In genomic region chr18:74495581-74496507, GRCh38 we compare ENCODE assay signal across 8 cellular contexts. TPM values are rescaled to one million over a fixed set of nuclear protein-coding genes. Genes with fewer than 3 reads are reported as not detected.
A peak's percentile ranks its signal among the peaks of the same experiment; 100 is the strongest.
DNase-seq lines count a peak whose midpoint lies in the region; ATAC-seq, FAIRE-seq and TF ChIP-seq lines count a peak whose summit lies in the region.

Gene CNDP2 (plus strand): TSS chr18:74496363. CDS start chr18:74499974, 3,611 bp downstream.

- H3K27me3 Mint-ChIP-seq in activated naive CD8-positive, alpha-beta T cell treated with anti-CD3 and anti-CD28 coated beads, Interleukin-2, amount 50 U/mL, for 24 hours, result peaks cover 2% of the 10 kb centered on the region

- no peaks in the 10 kb centered on the region for H3K36me3 ChIP-seq in pancreas
- peaks cover 0 to 6% (median 2%) of the 10 kb centered on the region in 3 donors for H3K36me3 ChIP-seq in tibial artery

- ATAC-seq in HG02763 (IDR thresholded peaks at IDR 0.05; ENCODE audit: unreplicated experiment) (peak; percentile 75), Right ventricle myocardium inferior (peak; percentile 98), pancreas (peak; percentile 88 to 93 (median 92))
- ATAC-seq in activated naive CD8-positive, alpha-beta T cell treated with anti-CD3 and anti-CD28 coated beads, Interleukin-2, amount 50 U/mL, for 24 hours, result peak; percentile 72

- H3K27ac ChIP-seq in pancreas (peak within 1 kb of the TSS; percentile 89 to 95 (median 92)), tibial artery (peak within 1 kb of the TSS; percentile 81 to 92)

- H3K27me3 ChIP-seq in pancreas (no peaks in the 10 kb centered on the region), tibial artery (no peaks in the 10 kb centered on the region)

- H3K4me3 ChIP-seq in GM12865 (ENCODE audit: low read depth, low read length) (peak within 1 kb of the TSS; percentile 81), pancreas (peak within 1 kb of the TSS; percentile 74 to 94 (median 88)), tibial artery (peak within 1 kb of the TSS; percentile 68 to 96)

- intact Hi-C loops in Right ventricle myocardium inferior (cut with DNase I) (loop anchor here (1.0 to 10.0 kb wide), 4 partner anchors 51 to 349 kb away; partner anchors contain the start of genes FBXO15, TIMM21 and ZNF407), pancreas (cut with DNase I) (no loop called here), tibial artery (cut with DNase I; ENCODE audit: low total_unique reads) (loop anchor here (2.0 to 5.0 kb wide), 3 partner anchors 101 to 349 kb away; partner anchors contain the start of genes CYB5A, FBXO15 and ZNF407)

- FAIRE-seq in pancreas (lab: Jason Lieb, UNC), result peak; percentile 66

- H3K27ac Mint-ChIP-seq in activated naive CD8-positive, alpha-beta T cell treated with anti-CD3 and anti-CD28 coated beads, Interleukin-2, amount 50 U/mL, for 24 hours, result peak within 1 kb of the TSS; percentile 99

- H3K9me3 ChIP-seq in pancreas (no peaks in the 10 kb centered on the region), tibial artery (no peaks in the 10 kb centered on the region)

- peak; percentile 99 for DNase-seq in GM12865 (ENCODE audit: low read depth)
- DNase-seq in NCI-H1417 treated with DMSO at 0.1 percent for 48 hours (lab: John Stamatoyannopoulos, UW), result peak; percentile 98
- peak; percentile 90 for DNase-seq in SW480 (ENCODE audit: low spot score)
- DNase-seq in activated naive CD8-positive, alpha-beta T cell treated with anti-CD3 and anti-CD28 coated beads, Interleukin-2, amount 50 U/mL, for 24 hours, result peak; percentile 100
- DNase-seq in Right ventricle myocardium inferior (ENCODE audit: missing footprints), result peak; percentile 100
- DNase-seq in pancreas, result peak; percentile 100
- DNase-seq in tibial artery, result peak; percentile 100

- no peaks in the 10 kb centered on the region for H3K9me3 Mint-ChIP-seq in activated naive CD8-positive, alpha-beta T cell treated with anti-CD3 and anti-CD28 coated beads, Interleukin-2, amount 50 U/mL, for 24 hours

- peaks cover 29 to 31% (median 30%) of the 10 kb centered on the region in 3 donors for H3K4me1 ChIP-seq in pancreas
- peaks cover 0 to 21% (median 13%) of the 10 kb centered on the region in 4 donors for H3K4me1 ChIP-seq in tibial artery

- peaks cover 10% of the 10 kb centered on the region for H3K36me3 Mint-ChIP-seq in activated naive CD8-positive, alpha-beta T cell treated with anti-CD3 and anti-CD28 coated beads, Interleukin-2, amount 50 U/mL, for 24 hours (ENCODE audit: low read depth)

- WGBS in pancreas, 2 donors, result 0 to 1% methylated on average over 61 to 71 of the region's 71 CpGs

- H3K4me3 Mint-ChIP-seq in activated naive CD8-positive, alpha-beta T cell treated with anti-CD3 and anti-CD28 coated beads, Interleukin-2, amount 50 U/mL, for 24 hours, result peak within 1 kb of the TSS; percentile 88

- peaks cover 46% of the 10 kb centered on the region for H3K4me1 Mint-ChIP-seq in activated naive CD8-positive, alpha-beta T cell treated with anti-CD3 and anti-CD28 coated beads, Interleukin-2, amount 50 U/mL, for 24 hours

- no peak for TF ChIP-seq CTCF in GM12865 (IDR thresholded peaks at IDR 0.05; ENCODE audit: insufficient read depth, low read depth, low read length, missing control alignments)
- TF ChIP-seq CTCF in pancreas (IDR thresholded peaks at IDR 0.05), result no peak
- no peak for TF ChIP-seq CTCF in tibial artery (IDR thresholded peaks at IDR 0.05)

RNA-seq across cellular contexts. Expression of gene CNDP2, which starts in this region (rescaled TPM):
- total RNA-seq in Right ventricle myocardium inferior, result 66.4 TPM
- 100 to 1,000 TPM in 3 of 6 donors, 10 to 100 TPM in 3; 66.4 to 196 (median 101) TPM for total RNA-seq in pancreas
- 10 to 100 TPM; 65.7 to 94.6 TPM for polyA plus RNA-seq in pancreas

Comparison
In these comparisons a context has a peak if more than half of its experiments do, and no peak if none do; other contexts are left out.
1. Peak in every context shown above with its lines: DNase-seq, ATAC-seq, H3K4me3 ChIP-seq and H3K27ac ChIP-seq.
2. intact Hi-C loops: an anchor here in Right ventricle myocardium inferior (1.0 to 10.0 kb wide) and tibial artery (2.0 to 5.0 kb wide); none called in pancreas.